In genomic region chrX:42176790-42177189, GRCh38 we compare ENCODE assay signal across 18 cellular contexts.
"Had no signal": no experiment of that assay in that cellular context is flagged by ENCODE, and none has a peak within 500 bp of the region (broad histone marks: within the 10 kb centered on the region; RNA-seq: fewer than 3 reads in every experiment).

No MANE protein-coding gene starts in this region.

- ATAC-seq: activated naive CD8-positive, alpha-beta T cell treated with anti-CD3 and anti-CD28 coated beads, Interleukin-2, amount 50 U/mL, for 24 hours; activated T-helper 17 cell treated with anti-CD3 and anti-CD28 coated beads, Interleukin-2, amount 50 U/mL, for 72 hours; left ventricle myocardium superior; naive thymus-derived CD8-positive, alpha-beta T cell had no signal

- H3K27me3 ChIP-seq: right atrium auricular region had no signal

- H3K4me1 ChIP-seq: right atrium auricular region, tibial nerve had no signal

- H3K36me3 Mint-ChIP-seq: memory B cell; naive thymus-derived CD8-positive, alpha-beta T cell had no signal

- H3K4me1 Mint-ChIP-seq: activated naive CD8-positive, alpha-beta T cell treated with anti-CD3 and anti-CD28 coated beads, Interleukin-2, amount 50 U/mL, for 24 hours; activated T-helper 17 cell treated with anti-CD3 and anti-CD28 coated beads, Interleukin-2, amount 50 U/mL, for 72 hours; memory B cell; naive thymus-derived CD8-positive, alpha-beta T cell had no signal

- H3K27ac Mint-ChIP-seq: activated naive CD8-positive, alpha-beta T cell treated with anti-CD3 and anti-CD28 coated beads, Interleukin-2, amount 50 U/mL, for 24 hours; activated T-helper 17 cell treated with anti-CD3 and anti-CD28 coated beads, Interleukin-2, amount 50 U/mL, for 72 hours; memory B cell; naive thymus-derived CD8-positive, alpha-beta T cell had no signal

- H3K9me3 Mint-ChIP-seq: activated naive CD8-positive, alpha-beta T cell treated with anti-CD3 and anti-CD28 coated beads, Interleukin-2, amount 50 U/mL, for 24 hours; activated T-helper 17 cell treated with anti-CD3 and anti-CD28 coated beads, Interleukin-2, amount 50 U/mL, for 72 hours; memory B cell had no signal

- H3K4me3 ChIP-seq: right atrium auricular region, tibial nerve had no signal

- DNase-seq: activated CD4-positive, CD25-positive, alpha-beta regulatory T cell treated with anti-CD3 and anti-CD28 coated beads, Interleukin-2, amount 50 U/mL, for 72 hours; activated naive CD4-positive, alpha-beta T cell treated with Interleukin-2 at 50 U/mL for 16 hours; activated naive CD8-positive, alpha-beta T cell treated with anti-CD3 and anti-CD28 coated beads, Interleukin-2, amount 50 U/mL, for 24 hours; aorta; cortex of kidney; effector CD4-positive, alpha-beta T cell; foreskin fibroblast; kidney glomerular epithelial cell; left ventricle myocardium superior; naive thymus-derived CD8-positive, alpha-beta T cell; stimulated activated CD4-positive, alpha-beta T cell treated with anti-CD3 and anti-CD28 coated beads, Interleukin-4, amount 100 ng/mL, for 4 hours; stimulated activated CD8-positive, alpha-beta memory T cell treated with anti-CD3 and anti-CD28 coated beads, Interleukin-4, amount 100 ng/mL, for 48 hours; stimulated activated naive CD4-positive, alpha-beta T cell treated with Interleukin-2 at 50 U/mL for 16 hours; substantia nigra had no signal

- H3K27me3 Mint-ChIP-seq: activated naive CD8-positive, alpha-beta T cell treated with anti-CD3 and anti-CD28 coated beads, Interleukin-2, amount 50 U/mL, for 24 hours; activated T-helper 17 cell treated with anti-CD3 and anti-CD28 coated beads, Interleukin-2, amount 50 U/mL, for 72 hours; memory B cell; naive thymus-derived CD8-positive, alpha-beta T cell had no signal

- H3K4me3 Mint-ChIP-seq: activated naive CD8-positive, alpha-beta T cell treated with anti-CD3 and anti-CD28 coated beads, Interleukin-2, amount 50 U/mL, for 24 hours; activated T-helper 17 cell treated with anti-CD3 and anti-CD28 coated beads, Interleukin-2, amount 50 U/mL, for 72 hours; memory B cell; naive thymus-derived CD8-positive, alpha-beta T cell had no signal

- H3K36me3 ChIP-seq: right atrium auricular region, tibial nerve had no signal

- H3K27ac ChIP-seq: right atrium auricular region, tibial nerve had no signal
